Comparison of ENCODE assay signal across 8 cellular contexts in the genomic region with DNA sequence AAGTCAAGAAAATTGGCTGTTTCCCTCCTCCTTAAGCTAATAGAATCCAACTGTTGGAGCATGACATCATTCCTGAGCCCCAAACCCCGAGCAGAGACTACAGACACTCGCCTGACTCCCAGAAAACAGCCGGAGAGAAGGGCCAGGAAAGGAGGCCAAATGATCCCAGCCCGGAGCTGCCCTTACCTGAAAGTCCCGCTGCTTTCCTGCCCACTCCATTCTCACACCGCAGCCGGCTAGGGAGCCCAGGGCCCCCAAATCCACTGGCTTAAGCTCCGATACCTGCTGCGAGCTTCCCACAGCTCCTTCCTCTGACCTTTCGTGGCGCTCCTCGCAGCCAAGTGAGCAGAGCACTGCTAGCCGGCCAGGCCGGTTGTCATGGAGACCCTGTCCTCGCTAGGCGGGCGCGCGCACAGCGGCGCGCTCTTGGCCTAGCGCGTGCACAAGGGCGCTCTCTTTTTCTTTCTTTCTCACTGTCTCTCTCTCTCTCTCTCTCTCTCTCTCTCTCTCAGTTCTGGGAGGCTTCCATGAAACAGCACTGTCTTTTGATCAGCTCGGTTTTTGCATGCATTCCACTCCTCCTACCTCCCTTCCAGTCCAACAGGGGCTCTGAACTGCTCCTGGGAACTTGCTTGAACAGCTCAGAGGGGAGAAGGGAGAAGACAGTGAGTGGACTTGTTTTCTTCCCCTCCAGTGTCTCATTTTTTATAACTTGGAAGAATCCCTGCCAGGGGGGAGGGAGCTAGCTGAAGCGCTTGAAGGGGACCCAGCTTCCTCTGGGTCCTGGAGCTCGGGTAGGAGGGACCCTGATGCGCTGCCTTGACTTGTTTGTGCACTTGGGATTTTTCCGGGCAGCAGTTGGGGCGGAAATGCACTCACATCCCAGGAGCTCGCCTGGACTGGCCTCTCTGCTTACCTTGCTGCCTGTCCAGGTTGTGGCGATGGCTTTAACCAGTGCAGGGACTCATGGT.
DNase-seq lines count a peak whose midpoint lies in the region; ATAC-seq and TF ChIP-seq lines count a peak whose summit lies in the region.

No MANE protein-coding gene starts in this region.

- H3K4me1 ChIP-seq in endodermal cell (ENCODE audit: control insufficient read depth, insufficient read depth, low read length) = peaks cover 47% of the 10 kb centered on the region
- H3K4me1 ChIP-seq in right lobe of liver = peaks cover 0 to 18% (median 0%) of the 10 kb centered on the region in 4 donors

- H3K27ac Mint-ChIP-seq in CD14-positive monocyte = peak overlapping the region in 4 of 7 donors; percentile 3 to 74 (median 57)
- H3K27ac Mint-ChIP-seq in endodermal cell = peak overlapping the region; percentile 95
- H3K27ac Mint-ChIP-seq in stimulated activated naive CD8-positive, alpha-beta T cell treated with anti-CD3 and anti-CD28 coated beads, Interleukin-15, Interleukin-2, amounts not matched to agents 100 ng/mL and 50 ng/mL, for 24 hours = no peak overlapping the region

- H3K9me3 ChIP-seq in endodermal cell (ENCODE audit: control insufficient read depth, low read length) (no peaks in the 10 kb centered on the region), right lobe of liver (no peaks in the 10 kb centered on the region)

- H3K4me3 ChIP-seq in endodermal cell (ENCODE audit: low read length) = peak overlapping the region; percentile 99
- H3K4me3 ChIP-seq in right lobe of liver = peak overlapping the region; percentile 30 to 51 (median 36)

- TF ChIP-seq CTCF in CD14-positive monocyte (IDR thresholded peaks at IDR 0.05) (no peak), endodermal cell (conservative IDR thresholded peaks at IDR 0.05) (no peak), right lobe of liver (IDR thresholded peaks at IDR 0.05) (no peak)

- H3K27me3 Mint-ChIP-seq in CD14-positive monocyte (ENCODE audit: low read depth in 3 of 3) = peaks cover 4 to 15% (median 8%) of the 10 kb centered on the region in 3 donors
- no peaks in the 10 kb centered on the region for H3K27me3 Mint-ChIP-seq in endodermal cell (ENCODE audit: insufficient read depth)
- H3K27me3 Mint-ChIP-seq in stimulated activated naive CD8-positive, alpha-beta T cell treated with anti-CD3 and anti-CD28 coated beads, Interleukin-15, Interleukin-2, amounts not matched to agents 100 ng/mL and 50 ng/mL, for 24 hours = peaks cover 27% of the 10 kb centered on the region

- H3K4me3 Mint-ChIP-seq in CD14-positive monocyte (peak overlapping the region; percentile 68 to 89), endodermal cell (peak overlapping the region; percentile 68)
- H3K4me3 Mint-ChIP-seq in stimulated activated naive CD8-positive, alpha-beta T cell treated with anti-CD3 and anti-CD28 coated beads, Interleukin-15, Interleukin-2, amounts not matched to agents 100 ng/mL and 50 ng/mL, for 24 hours = peak overlapping the region; percentile 27

- peaks cover 17% of the 10 kb centered on the region for H3K36me3 ChIP-seq in endodermal cell (ENCODE audit: control insufficient read depth, insufficient read depth, low read length)
- H3K36me3 ChIP-seq in right lobe of liver = no peaks in the 10 kb centered on the region

- intact Hi-C loops in CD14-positive monocyte (cut with micrococcal nuclease) = no loop called here
- intact Hi-C loops in right lobe of liver (cut with DNase I) = loop anchor here in 1 of 2 donors (10.0 kb wide), 1 partner anchor 126 kb away; the partner anchor contains the start of genes RPL27A and TRIM66

- H3K9me3 Mint-ChIP-seq in CD14-positive monocyte = peaks cover 0 to 3% (median 0%) of the 10 kb centered on the region in 7 donors
- no peaks in the 10 kb centered on the region for H3K9me3 Mint-ChIP-seq in endodermal cell
- H3K9me3 Mint-ChIP-seq in stimulated activated naive CD8-positive, alpha-beta T cell treated with anti-CD3 and anti-CD28 coated beads, Interleukin-15, Interleukin-2, amounts not matched to agents 100 ng/mL and 50 ng/mL, for 24 hours = no peaks in the 10 kb centered on the region

- ATAC-seq in SK-N-SH treated with all-trans-retinoic acid at 6 μM for 48 hours (peak; percentile 71), right lobe of liver (peak; percentile 86 to 92 (median 92)), HG02678 (IDR thresholded peaks at IDR 0.05; ENCODE audit: unreplicated experiment) (no peak)

- WGBS in endodermal cell (ENCODE audit: insufficient coverage in 1 of 2, insufficient read length in 1 of 2), 2 experiments = 17 to 27% methylated on average over 21 to 33 of the region's 33 CpGs
- WGBS in right lobe of liver (ENCODE audit: insufficient coverage, low coverage, low lambda C conversion rate, missing lambda C conversion rate) = 4% methylated on average over 27 of the region's 33 CpGs

- peaks cover 21% of the 10 kb centered on the region for H3K4me1 Mint-ChIP-seq in CD14-positive monocyte
- H3K4me1 Mint-ChIP-seq in endodermal cell = peaks cover 61% of the 10 kb centered on the region
- H3K4me1 Mint-ChIP-seq in stimulated activated naive CD8-positive, alpha-beta T cell treated with anti-CD3 and anti-CD28 coated beads, Interleukin-15, Interleukin-2, amounts not matched to agents 100 ng/mL and 50 ng/mL, for 24 hours (ENCODE audit: low read depth) = peaks cover 8% of the 10 kb centered on the region

- H3K36me3 Mint-ChIP-seq in CD14-positive monocyte (no peaks in the 10 kb centered on the region), endodermal cell (ENCODE audit: low read depth) (no peaks in the 10 kb centered on the region)
- H3K36me3 Mint-ChIP-seq in stimulated activated naive CD8-positive, alpha-beta T cell treated with anti-CD3 and anti-CD28 coated beads, Interleukin-15, Interleukin-2, amounts not matched to agents 100 ng/mL and 50 ng/mL, for 24 hours (ENCODE audit: low read depth) = no peaks in the 10 kb centered on the region

- H3K9ac ChIP-seq in endodermal cell (ENCODE audit: extremely low read depth, low read length, poor library complexity, severe bottlenecking) = peak overlapping the region; percentile 92

- peak overlapping the region; percentile 84 for H3K27ac ChIP-seq in endodermal cell (ENCODE audit: low read depth, low read length)
- H3K27ac ChIP-seq in right lobe of liver = peak overlapping the region in 2 of 3 donors; percentile 39 to 45

- DNase-seq in CD14-positive monocyte (ENCODE audit: low spot score) (no peak), HS-27A (ENCODE audit: low read depth) (peak; percentile 46), endodermal cell (peak; percentile 92), right lobe of liver (peak; percentile 83 to 87 (median 84)), AML-193 (lab: John Stamatoyannopoulos, UW) (no peak)

- H3K27me3 ChIP-seq in endodermal cell (ENCODE audit: control insufficient read depth, insufficient read depth, low read length, poor library complexity, severe bottlenecking) (no peaks in the 10 kb centered on the region), right lobe of liver (no peaks in the 10 kb centered on the region)

- TF ChIP-seq POLR2A in right lobe of liver (IDR thresholded peaks at IDR 0.05) = no peak

TF ChIP-seq in SK-N-SH treated with all-trans-retinoic acid at 6 μM for 48 hours, 23 proteins besides CTCF, POLR2A, EP300 and RAD21 (continues in another document):
- no peak for TF ChIP-seq OSR1 (CRISPR knock-in tag; IDR thresholded peaks at IDR 0.05)
- 0 out of 2 replicates have a peak, but pooled peaks have one; percentile 21 for TF ChIP-seq ZFP3 (CRISPR knock-in tag; IDR thresholded peaks at IDR 0.05)
- TF ChIP-seq CSRNP3 (CRISPR knock-in tag; IDR thresholded peaks at IDR 0.05) = no peak
- TF ChIP-seq BACH2 (CRISPR knock-in tag; IDR thresholded peaks at IDR 0.05; ENCODE audit: borderline replicate concordance) = no peak
- no peak for TF ChIP-seq ZFP30 (CRISPR knock-in tag; IDR thresholded peaks at IDR 0.05)
- no peak for TF ChIP-seq ZNF70 (CRISPR knock-in tag; IDR thresholded peaks at IDR 0.05)
- TF ChIP-seq TSHZ2 (CRISPR knock-in tag; IDR thresholded peaks at IDR 0.05) = 0 out of 2 replicates have a peak, but pooled peaks have one; percentile 54

Comparison
In these comparisons a context has a peak if more than half of its experiments do, and no peak if none do; other contexts are left out.
1. DNase-seq: peak in HS-27A (single experiment), endodermal cell (single experiment) and right lobe of liver (3 of 3); none in CD14-positive monocyte (single experiment) and AML-193 (0 of 2).
2. H3K4me3 Mint-ChIP-seq: peak in every context shown above with its lines; median percentile 78 in CD14-positive monocyte; 68 in endodermal cell; 27 in stimulated activated naive CD8-positive, alpha-beta T cell treated with anti-CD3 and anti-CD28 coated beads, Interleukin-15, Interleukin-2, amounts not matched to agents 100 ng/mL and 50 ng/mL, for 24 hours.